In genomic region chr3:153625506-153625905, GRCh38 we compare ENCODE assay signal across 17 cellular contexts.
DNase-seq lines count a peak whose midpoint lies in the region; ATAC-seq and TF ChIP-seq lines count a peak whose summit lies in the region.
"Had no signal": no experiment of that assay in that cellular context is flagged by ENCODE, and none has a peak within 500 bp of the region (broad histone marks: within the 10 kb centered on the region; RNA-seq: fewer than 3 reads in every experiment).

No MANE protein-coding gene starts in this region.

- H3K4me3 Mint-ChIP-seq in H9, result no peak overlapping the region
- H3K4me3 Mint-ChIP-seq in T-helper 17 cell, result no peak overlapping the region
- H3K4me3 Mint-ChIP-seq: CD14-positive monocyte, IgD-negative memory B cell had no signal

- H3K9ac ChIP-seq in H9 (ENCODE audit: extremely low read depth, insufficient read length, low read length) (no peak overlapping the region), fibroblast of lung (ENCODE audit: insufficient read depth, low read length) (no peak overlapping the region)

- no peak overlapping the region for H2AK5ac ChIP-seq in H9 (ENCODE audit: insufficient read length, low read length)

- H3T11ph ChIP-seq in H9 (ENCODE audit: low read length), result no peak overlapping the region

- ATAC-seq in T-helper 17 cell, result no peak
- no peak for ATAC-seq in GM18867 (IDR thresholded peaks at IDR 0.05; ENCODE audit: unreplicated experiment)
- ATAC-seq: upper lobe of right lung had no signal

- H3K14ac ChIP-seq in H9 (ENCODE audit: insufficient read depth, low read length), result no peak overlapping the region

- H3K27ac ChIP-seq in H9 (ENCODE audit: insufficient read length, low read depth, low read length) (no peak overlapping the region), fibroblast of lung (ENCODE audit: insufficient read depth, low read length) (no peak overlapping the region)
- H3K27ac ChIP-seq: SJCRH30, upper lobe of right lung had no signal

- no peak overlapping the region for H2BK5ac ChIP-seq in H9 (ENCODE audit: insufficient read length, low read length)

- no peak overlapping the region for H3K56ac ChIP-seq in H9 (ENCODE audit: insufficient read length, low read depth, low read length)

- no peaks in the 10 kb centered on the region for H3K36me3 ChIP-seq in fibroblast of lung (ENCODE audit: control insufficient read depth, insufficient read depth, low read length)
- H3K36me3 ChIP-seq: SJCRH30, upper lobe of right lung had no signal

- H3K4me3 ChIP-seq in AG10803 (ENCODE audit: low read length) (no peak overlapping the region), fibroblast of lung (replicated peaks in 1 of 4; ENCODE audit: control extremely low read depth in 1 of 4, insufficient read depth in 1 of 4, low read depth in 3 of 4, low read length in 4 of 4) (no peak overlapping the region)
- H3K4me3 ChIP-seq: SJCRH30, smooth muscle cell, upper lobe of right lung had no signal

- peak overlapping the region; percentile 60 for H2BK20ac ChIP-seq in H9 (ENCODE audit: low read depth, low read length, poor library complexity, severe bottlenecking)

- no peak overlapping the region for H3K23ac ChIP-seq in H9 (ENCODE audit: insufficient read length, low read depth, low read length)

- H3K4me2 ChIP-seq in H9 (ENCODE audit: insufficient read depth, insufficient read length, low read length) (no peak overlapping the region), fibroblast of lung (ENCODE audit: extremely low read depth, insufficient read depth, low read length) (no peak overlapping the region)
- H3K4me2 ChIP-seq: smooth muscle cell had no signal

- H3K79me2 ChIP-seq in H9 (ENCODE audit: insufficient read depth, low read length), result no peaks in the 10 kb centered on the region
- H3K79me2 ChIP-seq in fibroblast of lung (ENCODE audit: control insufficient read depth, insufficient read depth, low read length), result no peaks in the 10 kb centered on the region

- no peaks in the 10 kb centered on the region for H3K23me2 ChIP-seq in H9 (ENCODE audit: insufficient read length, low read depth, low read length, poor library complexity, severe bottlenecking)

- peaks cover 0 to 8% of the 10 kb centered on the region in 2 experiments; a peak in 4 of 5 replicates for H3K9me3 Mint-ChIP-seq in H9

- H3K18ac ChIP-seq in H9 (ENCODE audit: insufficient read length, low read depth, low read length), result no peak overlapping the region

- no peak overlapping the region for H4K8ac ChIP-seq in H9 (replicated peaks; ENCODE audit: insufficient read length, low read depth, low read length)

- no peak overlapping the region for H2BK12ac ChIP-seq in H9 (ENCODE audit: insufficient read length, low read depth, low read length)

- TF ChIP-seq CTCF in AG10803 (conservative IDR thresholded peaks at IDR 0.05; ENCODE audit: low read length) (peak; percentile 33), H9 (conservative IDR thresholded peaks at IDR 0.05) (no peak), fibroblast of lung (conservative IDR thresholded peaks at IDR 0.05 in 1 of 2, IDR thresholded peaks at IDR 0.05 in 1 of 2; ENCODE audit: low read depth in 1 of 2, low read length in 2 of 2) (peak; percentile 12 to 32)

- no peak overlapping the region for H4K91ac ChIP-seq in H9 (ENCODE audit: insufficient read length, low read depth, low read length)

- DNase-seq in AG10803 (ENCODE audit: low read depth), result no peak
- no peak for DNase-seq in H9
- DNase-seq in T-helper 17 cell, result no peak
- peak in 1 of 2 donors; percentile 32 for DNase-seq in fibroblast of lung (ENCODE audit: low read depth in 2 of 2)
- DNase-seq in hypothalamus (lab: John Stamatoyannopoulos, UW), result no peak
- no peak for DNase-seq in NCI-H2227 treated with DMSO at 0.1 percent for 48 hours (lab: John Stamatoyannopoulos, UW)
- DNase-seq: cerebellar nuclear complex, EL, kidney, NCI-H1105, occipital lobe, SJCRH30, upper lobe of right lung had no signal

- no peak overlapping the region for H2BK120ac ChIP-seq in H9 (ENCODE audit: low read depth, low read length, poor library complexity, severe bottlenecking)

- H3K4ac ChIP-seq in H9 (ENCODE audit: low read depth, low read length), result no peak overlapping the region

- H3K4me1 ChIP-seq in H9 (ENCODE audit: insufficient read depth, low read length) (peaks cover 2% of the 10 kb centered on the region; the same call in 1 of the 2 replicates), fibroblast of lung (ENCODE audit: control insufficient read depth, extremely low read depth, insufficient read depth, low read length) (no peaks in the 10 kb centered on the region)
- H3K4me1 ChIP-seq: SJCRH30, upper lobe of right lung had no signal

- no peaks in the 10 kb centered on the region for H3K79me1 ChIP-seq in H9 (ENCODE audit: insufficient read depth, low read depth, low read length, poor library complexity, severe bottlenecking)

- H2BK15ac ChIP-seq in H9 (ENCODE audit: low read depth, low read length), result no peak overlapping the region

- peaks cover 5 to 18% of the 10 kb centered on the region in 2 experiments; a peak in 3 of 4 replicates for H3K4me1 Mint-ChIP-seq in H9
- H3K4me1 Mint-ChIP-seq in T-helper 17 cell, result peaks cover 53% of the 10 kb centered on the region

- H4K20me1 ChIP-seq in H9 (ENCODE audit: control insufficient read depth, insufficient read depth, insufficient read length) (no peaks in the 10 kb centered on the region), fibroblast of lung (ENCODE audit: control insufficient read depth, extremely low read depth, insufficient read depth, low read length) (no peaks in the 10 kb centered on the region)

- no peak overlapping the region for H4K5ac ChIP-seq in H9 (ENCODE audit: insufficient read length, low read depth, low read length)

- no CpG with 5 or more reads among the region's 3 CpGs for WGBS in H9 (ENCODE audit: extremely low coverage, insufficient read length, low lambda C conversion rate)

- H3K9me3 ChIP-seq in H9 (ENCODE audit: control insufficient read depth, low read depth, low read length) (no peaks in the 10 kb centered on the region), T-helper 17 cell (ENCODE audit: control insufficient read depth, low read length, poor library complexity, severe bottlenecking) (no peaks in the 10 kb centered on the region), fibroblast of lung (ENCODE audit: control insufficient read depth, insufficient read depth, low read depth, low read length) (no peaks in the 10 kb centered on the region)
- H3K9me3 ChIP-seq: SJCRH30, upper lobe of right lung had no signal

- H3K36me3 Mint-ChIP-seq in H9 (ENCODE audit: insufficient read depth in 1 of 3, low read depth in 3 of 3), result peaks cover 2 to 5% (median 4%) of the 10 kb centered on the region in 3 experiments; a peak in 3 of 7 replicates
- peaks cover 2% of the 10 kb centered on the region for H3K36me3 Mint-ChIP-seq in T-helper 17 cell (ENCODE audit: low read depth)
- H3K36me3 Mint-ChIP-seq: IgD-negative memory B cell had no signal

- no peaks in the 10 kb centered on the region for H3K27me3 Mint-ChIP-seq in H9 (ENCODE audit: low read depth)
- no peaks in the 10 kb centered on the region for H3K27me3 Mint-ChIP-seq in T-helper 17 cell

- H3K27me3 ChIP-seq in H9 (ENCODE audit: insufficient read depth, low read length), result no peaks in the 10 kb centered on the region
- H3K27me3 ChIP-seq in fibroblast of lung (ENCODE audit: control insufficient read depth, insufficient read depth, low read length), result no peaks in the 10 kb centered on the region
- H3K27me3 ChIP-seq: SJCRH30, upper lobe of right lung had no signal

- H3K27ac Mint-ChIP-seq in H9 (no peak overlapping the region), T-helper 17 cell (peak overlapping the region; percentile 95)
- H3K27ac Mint-ChIP-seq: CD14-positive monocyte, IgD-negative memory B cell had no signal

- no peak overlapping the region for H2AFZ ChIP-seq in H9 (ENCODE audit: low read length)
- H2AFZ ChIP-seq in fibroblast of lung (ENCODE audit: low read length), result no peak overlapping the region
